In genomic region chr4:112282860-112283667, GRCh38 we compare ENCODE assay signal across 12 cellular contexts. TPM values are rescaled to one million over a fixed set of nuclear protein-coding genes. Genes with fewer than 3 reads are reported as not detected.
DNase-seq lines count a peak whose midpoint lies in the region; ATAC-seq and TF ChIP-seq lines count a peak whose summit lies in the region.
"Had no signal": no experiment of that assay in that cellular context is flagged by ENCODE, and none has a peak within 500 bp of the region (broad histone marks: within the 10 kb centered on the region; RNA-seq: fewer than 3 reads in every experiment).

No MANE protein-coding gene starts in this region.

- H4K20me1 ChIP-seq in DND-41 (ENCODE audit: insufficient read depth, low read length) (peaks cover 13% of the 10 kb centered on the region), KMS-11 (ENCODE audit: insufficient read depth) (0 out of 2 replicates have a peak, but pooled peaks cover 4% of the 10 kb centered on the region)

- peaks cover 53% of the 10 kb centered on the region for H3K4me1 Mint-ChIP-seq in activated naive CD8-positive, alpha-beta T cell treated with anti-CD3 and anti-CD28 coated beads, Interleukin-2, amount 10 ng/mL, durations not matched to agents 7 days and 5 days
- H3K4me1 Mint-ChIP-seq in natural killer cell, result peaks cover 58 to 70% of the 10 kb centered on the region in 2 donors

- H3K9me3 ChIP-seq in DND-41 (ENCODE audit: insufficient read depth, low read length, severe bottlenecking), result no peaks in the 10 kb centered on the region
- H3K9me3 ChIP-seq: ascending aorta, heart left ventricle had no signal

- H3K27me3 Mint-ChIP-seq in activated naive CD8-positive, alpha-beta T cell treated with anti-CD3 and anti-CD28 coated beads, Interleukin-2, amount 10 ng/mL, durations not matched to agents 7 days and 5 days, result no peaks in the 10 kb centered on the region
- H3K27me3 Mint-ChIP-seq in natural killer cell (ENCODE audit: low read depth in 2 of 2), result no peaks in the 10 kb centered on the region

- ATAC-seq in DND-41 (ENCODE audit: insufficient read depth, low read depth) (no peak), natural killer cell (no peak), HG02642 (IDR thresholded peaks at IDR 0.05; ENCODE audit: poor library complexity, unreplicated experiment) (no peak)
- no peak for ATAC-seq in activated naive CD8-positive, alpha-beta T cell treated with anti-CD3 and anti-CD28 coated beads, Interleukin-2, amount 10 ng/mL, durations not matched to agents 7 days and 5 days (ENCODE audit: low read depth)
- ATAC-seq: heart left ventricle had no signal

- intact Hi-C loops in natural killer cell (cut with micrococcal nuclease), result no loop called here

- peak overlapping the region; percentile 59 for H3K4me3 Mint-ChIP-seq in activated naive CD8-positive, alpha-beta T cell treated with anti-CD3 and anti-CD28 coated beads, Interleukin-2, amount 10 ng/mL, durations not matched to agents 7 days and 5 days
- H3K4me3 Mint-ChIP-seq in natural killer cell, result peak overlapping the region; percentile 58

- peak overlapping the region; percentile 41; the same call in 1 of the 2 replicates for H3K27ac ChIP-seq in DND-41 (ENCODE audit: low read length)
- peak overlapping the region; percentile 87; the same call in 1 of the 2 replicates for H3K27ac ChIP-seq in KMS-11
- H3K27ac ChIP-seq: parathyroid adenoma had no signal

- peaks cover 25% of the 10 kb centered on the region for H3K36me3 Mint-ChIP-seq in activated naive CD8-positive, alpha-beta T cell treated with anti-CD3 and anti-CD28 coated beads, Interleukin-2, amount 10 ng/mL, durations not matched to agents 7 days and 5 days
- no peaks in the 10 kb centered on the region for H3K36me3 Mint-ChIP-seq in natural killer cell

- H3K4me2 ChIP-seq in DND-41 (ENCODE audit: insufficient read depth, low read length) (peak overlapping the region; percentile 76), KMS-11 (peak overlapping the region; percentile 85)

- H3K79me2 ChIP-seq in DND-41 (ENCODE audit: insufficient read depth, low read length) (peaks cover 77% of the 10 kb centered on the region), KMS-11 (ENCODE audit: insufficient read depth, low read depth) (peaks cover 91% of the 10 kb centered on the region)
- H3K79me2 ChIP-seq: parathyroid adenoma had no signal

- TF ChIP-seq CTCF in DND-41 (IDR thresholded peaks at IDR 0.05; ENCODE audit: borderline replicate concordance, extremely low read depth, low read length, poor library complexity, severe bottlenecking) (no peak), KMS-11 (conservative IDR thresholded peaks at IDR 0.05; ENCODE audit: low read depth, low read length) (no peak), natural killer cell (IDR thresholded peaks at IDR 0.05) (no peak)

- H3K27me3 ChIP-seq in DND-41 (ENCODE audit: insufficient read depth, low read length, poor library complexity), result no peaks in the 10 kb centered on the region
- H3K27me3 ChIP-seq in KMS-11 (ENCODE audit: insufficient read depth, low read depth), result no peaks in the 10 kb centered on the region
- H3K27me3 ChIP-seq: ascending aorta, heart left ventricle had no signal

- peak overlapping the region; percentile 17 for H3K27ac Mint-ChIP-seq in activated naive CD8-positive, alpha-beta T cell treated with anti-CD3 and anti-CD28 coated beads, Interleukin-2, amount 10 ng/mL, durations not matched to agents 7 days and 5 days
- peak overlapping the region; percentile 88 to 89 for H3K27ac Mint-ChIP-seq in natural killer cell

- H2AFZ ChIP-seq in DND-41 (ENCODE audit: low read depth, low read length) (no peak overlapping the region), KMS-11 (ENCODE audit: low read depth) (no peak overlapping the region)
- H2AFZ ChIP-seq: parathyroid adenoma had no signal

- DNase-seq in DND-41, result no peak
- DNase-seq in activated naive CD8-positive, alpha-beta T cell treated with anti-CD3 and anti-CD28 coated beads, Interleukin-2, amount 10 ng/mL, durations not matched to agents 7 days and 5 days, result no peak
- DNase-seq in natural killer cell, result no peak
- no peak for DNase-seq in Ammon's horn (ENCODE audit: low spot score)
- no peak for DNase-seq in NOMO-1 treated with DMSO at 0.1 percent for 48 hours (lab: John Stamatoyannopoulos, UW; ENCODE audit: unreplicated experiment)
- DNase-seq: heart left ventricle; SHP77 treated with DMSO at 0.1 percent for 48 hours; stimulated activated CD4-positive, alpha-beta T cell treated with anti-CD3 and anti-CD28 coated beads, Interleukin-1b, Interleukin-23, amount 100 ng/mL, for 48 hours had no signal

- H3K9ac ChIP-seq in DND-41 (ENCODE audit: low read depth, low read length) (no peak overlapping the region), KMS-11 (peak overlapping the region; percentile 89; the same call in 1 of the 2 replicates)
- H3K9ac ChIP-seq: parathyroid adenoma had no signal

- H3K9me3 Mint-ChIP-seq in activated naive CD8-positive, alpha-beta T cell treated with anti-CD3 and anti-CD28 coated beads, Interleukin-2, amount 10 ng/mL, durations not matched to agents 7 days and 5 days, result peaks cover 2% of the 10 kb centered on the region
- H3K9me3 Mint-ChIP-seq in natural killer cell, result no peaks in the 10 kb centered on the region

- H3K4me3 ChIP-seq in DND-41 (ENCODE audit: low read depth in 1 of 2, low read length in 2 of 2), result peak overlapping the region in 1 of 2 experiments; percentile 40; a peak in 2 of 4 replicates
- no peak overlapping the region for H3K4me3 ChIP-seq in KMS-11 (IDR thresholded peaks at IDR 0.05; ENCODE audit: insufficient read depth, low read depth, low read length)

- POLR2A ChIA-PET in activated naive CD8-positive, alpha-beta T cell treated with anti-CD3 and anti-CD28 coated beads, Interleukin-2, amount 10 ng/mL, durations not matched to agents 7 days and 5 days (lab: Charles Lee), result no interaction called here

- H3K4me1 ChIP-seq in DND-41 (ENCODE audit: insufficient read depth, low read length) (peaks cover 60% of the 10 kb centered on the region), KMS-11 (ENCODE audit: low read depth, poor library complexity, severe bottlenecking) (peaks cover 74% of the 10 kb centered on the region)
- H3K4me1 ChIP-seq: parathyroid adenoma had no signal

- H3K36me3 ChIP-seq in DND-41 (ENCODE audit: insufficient read depth, low read length), result peaks cover 30% of the 10 kb centered on the region
- H3K36me3 ChIP-seq in KMS-11 (ENCODE audit: insufficient read depth), result no peaks in the 10 kb centered on the region; the same call in 1 of the 2 replicates
- H3K36me3 ChIP-seq: ascending aorta had no signal

RNA-seq across cellular contexts. Expression of gene TIFA, which starts 2.6 kb away (rescaled TPM):
- 10 to 100 TPM; 33.3 to 37.9 TPM for total RNA-seq in activated naive CD8-positive, alpha-beta T cell treated with anti-CD3 and anti-CD28 coated beads, Interleukin-2, amount 10 ng/mL, durations not matched to agents 7 days and 5 days
- 10 to 100 TPM in 2 of 3 donors, 1 to 10 TPM in 1; 7.5 to 16.1 (median 13.1) TPM for total RNA-seq in natural killer cell

RNA-seq across cellular contexts. Expression of gene ALPK1, which starts 14.1 kb away (rescaled TPM):
- total RNA-seq in activated naive CD8-positive, alpha-beta T cell treated with anti-CD3 and anti-CD28 coated beads, Interleukin-2, amount 10 ng/mL, durations not matched to agents 7 days and 5 days, result 10 to 100 TPM; 20.9 to 26.0 TPM
- 1 to 10 TPM; 1.9 to 6.5 (median 3.9) TPM for total RNA-seq in natural killer cell

RNA-seq across cellular contexts. Expression of gene AP1AR, which starts 51.5 kb away (rescaled TPM):
- 10 to 100 TPM; 14.3 to 18.2 TPM for total RNA-seq in activated naive CD8-positive, alpha-beta T cell treated with anti-CD3 and anti-CD28 coated beads, Interleukin-2, amount 10 ng/mL, durations not matched to agents 7 days and 5 days
- 1 to 10 TPM; 7.5 to 9.4 (median 7.5) TPM for total RNA-seq in natural killer cell
